Comparison of ENCODE assay signal across 8 cellular contexts in the genomic region with DNA sequence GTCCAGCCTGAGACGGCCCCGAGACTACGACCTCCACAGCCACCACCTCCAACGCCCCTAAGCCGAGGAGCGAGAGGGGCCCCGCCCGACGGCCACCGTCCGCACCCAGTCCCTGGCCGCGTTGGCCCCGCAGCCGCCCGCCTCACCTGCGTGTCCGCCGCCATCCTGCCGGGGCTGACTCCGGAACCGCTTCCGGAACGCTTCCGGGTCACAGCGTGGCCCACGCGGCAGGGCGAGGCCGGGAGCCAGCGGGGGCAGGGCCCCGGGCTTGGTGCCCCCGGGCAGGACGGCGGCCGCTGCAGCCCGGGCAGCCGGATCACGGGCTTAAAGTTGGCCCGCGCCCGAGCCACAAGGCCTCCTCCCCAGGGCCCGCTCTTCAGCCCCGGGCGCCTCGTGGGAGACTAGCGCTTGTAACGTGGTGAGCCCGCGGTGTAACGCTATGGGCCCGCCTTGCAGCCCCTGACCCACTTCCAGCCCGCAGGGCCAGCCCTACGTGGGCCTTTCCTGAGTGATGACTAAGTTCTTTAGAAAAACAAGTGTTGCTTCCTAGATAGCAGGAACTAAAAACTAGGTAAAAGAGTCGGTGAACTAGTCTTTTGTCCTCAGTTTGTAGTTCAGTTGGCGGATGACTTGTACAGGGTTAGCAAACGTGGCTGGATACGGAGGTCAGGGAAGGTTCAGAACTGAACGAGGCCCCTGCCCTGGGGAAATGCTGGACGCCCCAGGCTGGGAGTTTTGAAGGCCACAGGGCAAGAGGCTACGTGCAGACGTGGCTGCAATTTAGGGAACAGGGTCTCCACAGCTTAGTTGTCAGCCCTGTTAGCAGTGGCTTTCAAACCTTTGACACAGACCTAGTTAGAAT. TPM values are rescaled to one million over a fixed set of nuclear protein-coding genes. Genes with fewer than 3 reads are reported as not detected.
DNase-seq lines count a peak whose midpoint lies in the region; ATAC-seq and TF ChIP-seq lines count a peak whose summit lies in the region.

A gene with protein sequence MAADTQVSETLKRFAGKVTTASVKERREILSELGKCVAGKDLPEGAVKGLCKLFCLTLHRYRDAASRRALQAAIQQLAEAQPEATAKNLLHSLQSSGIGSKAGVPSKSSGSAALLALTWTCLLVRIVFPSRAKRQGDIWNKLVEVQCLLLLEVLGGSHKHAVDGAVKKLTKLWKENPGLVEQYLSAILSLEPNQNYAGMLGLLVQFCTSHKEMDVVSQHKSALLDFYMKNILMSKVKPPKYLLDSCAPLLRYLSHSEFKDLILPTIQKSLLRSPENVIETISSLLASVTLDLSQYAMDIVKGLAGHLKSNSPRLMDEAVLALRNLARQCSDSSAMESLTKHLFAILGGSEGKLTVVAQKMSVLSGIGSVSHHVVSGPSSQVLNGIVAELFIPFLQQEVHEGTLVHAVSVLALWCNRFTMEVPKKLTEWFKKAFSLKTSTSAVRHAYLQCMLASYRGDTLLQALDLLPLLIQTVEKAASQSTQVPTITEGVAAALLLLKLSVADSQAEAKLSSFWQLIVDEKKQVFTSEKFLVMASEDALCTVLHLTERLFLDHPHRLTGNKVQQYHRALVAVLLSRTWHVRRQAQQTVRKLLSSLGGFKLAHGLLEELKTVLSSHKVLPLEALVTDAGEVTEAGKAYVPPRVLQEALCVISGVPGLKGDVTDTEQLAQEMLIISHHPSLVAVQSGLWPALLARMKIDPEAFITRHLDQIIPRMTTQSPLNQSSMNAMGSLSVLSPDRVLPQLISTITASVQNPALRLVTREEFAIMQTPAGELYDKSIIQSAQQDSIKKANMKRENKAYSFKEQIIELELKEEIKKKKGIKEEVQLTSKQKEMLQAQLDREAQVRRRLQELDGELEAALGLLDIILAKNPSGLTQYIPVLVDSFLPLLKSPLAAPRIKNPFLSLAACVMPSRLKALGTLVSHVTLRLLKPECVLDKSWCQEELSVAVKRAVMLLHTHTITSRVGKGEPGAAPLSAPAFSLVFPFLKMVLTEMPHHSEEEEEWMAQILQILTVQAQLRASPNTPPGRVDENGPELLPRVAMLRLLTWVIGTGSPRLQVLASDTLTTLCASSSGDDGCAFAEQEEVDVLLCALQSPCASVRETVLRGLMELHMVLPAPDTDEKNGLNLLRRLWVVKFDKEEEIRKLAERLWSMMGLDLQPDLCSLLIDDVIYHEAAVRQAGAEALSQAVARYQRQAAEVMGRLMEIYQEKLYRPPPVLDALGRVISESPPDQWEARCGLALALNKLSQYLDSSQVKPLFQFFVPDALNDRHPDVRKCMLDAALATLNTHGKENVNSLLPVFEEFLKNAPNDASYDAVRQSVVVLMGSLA (N-terminal part only) (minus strand): TSS at position 182 of the 862 bp plus-strand sequence. CDS start 18 bp downstream, at position 164.

- H3K27ac ChIP-seq in RWPE2 (ENCODE audit: poor library complexity, severe bottlenecking) = peak within 1 kb of the TSS; percentile 89
- H3K27ac ChIP-seq in stomach = peak within 1 kb of the TSS; percentile 76 to 90 (median 87)

- TF ChIP-seq POLR2A in stomach (IDR thresholded peaks at IDR 0.05) = peak in 1 of 4 donors; percentile 74

- TF ChIP-seq RAD21 in Ishikawa (IDR thresholded peaks at IDR 0.05; ENCODE audit: low read depth) = no peak

- no peaks in the 10 kb centered on the region for H3K9me3 Mint-ChIP-seq in neural crest cell

- H3K27me3 Mint-ChIP-seq in neural crest cell (ENCODE audit: low read depth) = no peaks in the 10 kb centered on the region

- peak; percentile 59 for ATAC-seq in GM21515 (IDR thresholded peaks at IDR 0.05; ENCODE audit: unreplicated experiment)
- peak; percentile 81 for ATAC-seq in RWPE2 (ENCODE audit: low read depth)

- H3K4me3 ChIP-seq in RWPE2 (ENCODE audit: severe bottlenecking) (peak within 1 kb of the TSS; percentile 93), fibroblast of villous mesenchyme (ENCODE audit: low read depth, low read length) (peak within 1 kb of the TSS; percentile 89), stomach (peak within 1 kb of the TSS; percentile 74 to 99 (median 96))

- TF ChIP-seq CTCF in RWPE2 (IDR thresholded peaks at IDR 0.05; ENCODE audit: poor library complexity, severe bottlenecking) = no peak
- TF ChIP-seq CTCF in fibroblast of villous mesenchyme (IDR thresholded peaks at IDR 0.05; ENCODE audit: insufficient read depth, low read depth, low read length) = no peak
- no peak for TF ChIP-seq CTCF in neural crest cell (conservative IDR thresholded peaks at IDR 0.05)
- no peak for TF ChIP-seq CTCF in stomach (IDR thresholded peaks at IDR 0.05)

- H3K4me1 ChIP-seq in RWPE2 (ENCODE audit: insufficient read depth, poor library complexity, severe bottlenecking) (peaks cover 18% of the 10 kb centered on the region), stomach (peaks cover 57 to 83% (median 68%) of the 10 kb centered on the region in 4 donors)

- H3K36me3 Mint-ChIP-seq in neural crest cell (ENCODE audit: low read depth) = peaks cover 33% of the 10 kb centered on the region

- TF ChIP-seq EP300 in Ishikawa (IDR thresholded peaks at IDR 0.05; ENCODE audit: borderline replicate concordance) (peak; percentile 16; the same call in 1 of the 2 replicates), stomach (IDR thresholded peaks at IDR 0.05) (no peak)

- H3K4me3 Mint-ChIP-seq in neural crest cell = peak within 1 kb of the TSS; percentile 94

- no peaks in the 10 kb centered on the region for H3K9me3 ChIP-seq in RWPE2 (ENCODE audit: severe bottlenecking)
- no peaks in the 10 kb centered on the region for H3K9me3 ChIP-seq in stomach

- intact Hi-C loops in stomach (cut with DNase I; ENCODE audit: low total_unique reads) = no loop called here

- DNase-seq in DMS153 (lab: John Stamatoyannopoulos, UW) (peak; percentile 7), RWPE2 (ENCODE audit: low spot score) (peak; percentile 80), fibroblast of villous mesenchyme (ENCODE audit: low read depth) (peak; percentile 79), neural crest cell (ENCODE audit: low read depth, low spot score) (peak; percentile 75), stomach (peak; percentile 88)
- peak; percentile 96 for DNase-seq in activated effector memory CD4-positive, alpha-beta T cell treated with anti-CD3 and anti-CD28 coated beads, Interleukin-2, amount 50 U/mL, for 16 hours

- H3K4me1 Mint-ChIP-seq in neural crest cell = peaks cover 50% of the 10 kb centered on the region

- H3K36me3 ChIP-seq in RWPE2 (ENCODE audit: low read depth) (peaks cover 73% of the 10 kb centered on the region), stomach (peaks cover 42 to 59% (median 49%) of the 10 kb centered on the region in 4 donors)

- H3K27me3 ChIP-seq in RWPE2 (ENCODE audit: insufficient read depth, poor library complexity, severe bottlenecking) = no peaks in the 10 kb centered on the region
- H3K27me3 ChIP-seq in stomach = no peaks in the 10 kb centered on the region

- WGBS in stomach, 5 donors = 2 to 5% (median 2%) methylated on average over 16 to 62 of the region's 62 CpGs

- H3K27ac Mint-ChIP-seq in neural crest cell (ENCODE audit: unreplicated experiment) = peak within 1 kb of the TSS; percentile 97

TF ChIP-seq in Ishikawa, 13 proteins besides CTCF, POLR2A, EP300 and RAD21 (continues in another document):
- peak; percentile 41 for TF ChIP-seq NFIC (IDR thresholded peaks at IDR 0.05)
- 0 out of 2 replicates have a peak, but pooled peaks have one; percentile 32 for TF ChIP-seq ZBTB7A (IDR thresholded peaks at IDR 0.05; ENCODE audit: low read depth)
- TF ChIP-seq, protein P1, sequence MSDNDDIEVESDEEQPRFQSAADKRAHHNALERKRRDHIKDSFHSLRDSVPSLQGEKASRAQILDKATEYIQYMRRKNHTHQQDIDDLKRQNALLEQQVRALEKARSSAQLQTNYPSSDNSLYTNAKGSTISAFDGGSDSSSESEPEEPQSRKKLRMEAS (IDR thresholded peaks at IDR 0.05) = peak; percentile 95
- peak; percentile 26; the same call in 1 of the 2 replicates for TF ChIP-seq TEAD4 (IDR thresholded peaks at IDR 0.05)
- TF ChIP-seq CEBPB (IDR thresholded peaks at IDR 0.05) = no peak
- peak; percentile 61 for TF ChIP-seq TCF12 (IDR thresholded peaks at IDR 0.05; ENCODE audit: low read depth)
- TF ChIP-seq, protein P2, sequence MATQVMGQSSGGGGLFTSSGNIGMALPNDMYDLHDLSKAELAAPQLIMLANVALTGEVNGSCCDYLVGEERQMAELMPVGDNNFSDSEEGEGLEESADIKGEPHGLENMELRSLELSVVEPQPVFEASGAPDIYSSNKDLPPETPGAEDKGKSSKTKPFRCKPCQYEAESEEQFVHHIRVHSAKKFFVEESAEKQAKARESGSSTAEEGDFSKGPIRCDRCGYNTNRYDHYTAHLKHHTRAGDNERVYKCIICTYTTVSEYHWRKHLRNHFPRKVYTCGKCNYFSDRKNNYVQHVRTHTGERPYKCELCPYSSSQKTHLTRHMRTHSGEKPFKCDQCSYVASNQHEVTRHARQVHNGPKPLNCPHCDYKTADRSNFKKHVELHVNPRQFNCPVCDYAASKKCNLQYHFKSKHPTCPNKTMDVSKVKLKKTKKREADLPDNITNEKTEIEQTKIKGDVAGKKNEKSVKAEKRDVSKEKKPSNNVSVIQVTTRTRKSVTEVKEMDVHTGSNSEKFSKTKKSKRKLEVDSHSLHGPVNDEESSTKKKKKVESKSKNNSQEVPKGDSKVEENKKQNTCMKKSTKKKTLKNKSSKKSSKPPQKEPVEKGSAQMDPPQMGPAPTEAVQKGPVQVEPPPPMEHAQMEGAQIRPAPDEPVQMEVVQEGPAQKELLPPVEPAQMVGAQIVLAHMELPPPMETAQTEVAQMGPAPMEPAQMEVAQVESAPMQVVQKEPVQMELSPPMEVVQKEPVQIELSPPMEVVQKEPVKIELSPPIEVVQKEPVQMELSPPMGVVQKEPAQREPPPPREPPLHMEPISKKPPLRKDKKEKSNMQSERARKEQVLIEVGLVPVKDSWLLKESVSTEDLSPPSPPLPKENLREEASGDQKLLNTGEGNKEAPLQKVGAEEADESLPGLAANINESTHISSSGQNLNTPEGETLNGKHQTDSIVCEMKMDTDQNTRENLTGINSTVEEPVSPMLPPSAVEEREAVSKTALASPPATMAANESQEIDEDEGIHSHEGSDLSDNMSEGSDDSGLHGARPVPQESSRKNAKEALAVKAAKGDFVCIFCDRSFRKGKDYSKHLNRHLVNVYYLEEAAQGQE (IDR thresholded peaks at IDR 0.05; ENCODE audit: low read depth) = no peak
- TF ChIP-seq, protein P3, sequence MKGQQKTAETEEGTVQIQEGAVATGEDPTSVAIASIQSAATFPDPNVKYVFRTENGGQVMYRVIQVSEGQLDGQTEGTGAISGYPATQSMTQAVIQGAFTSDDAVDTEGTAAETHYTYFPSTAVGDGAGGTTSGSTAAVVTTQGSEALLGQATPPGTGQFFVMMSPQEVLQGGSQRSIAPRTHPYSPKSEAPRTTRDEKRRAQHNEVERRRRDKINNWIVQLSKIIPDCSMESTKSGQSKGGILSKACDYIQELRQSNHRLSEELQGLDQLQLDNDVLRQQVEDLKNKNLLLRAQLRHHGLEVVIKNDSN (IDR thresholded peaks at IDR 0.05) = peak; percentile 61
- TF ChIP-seq EGR1 (IDR thresholded peaks at IDR 0.05) = peak; percentile 83
- TF ChIP-seq FOXM1 (IDR thresholded peaks at IDR 0.05; ENCODE audit: borderline replicate concordance, low read depth) = no peak

RNA-seq across cellular contexts. Expression of the gene that starts here (rescaled TPM):
- total RNA-seq in fibroblast of villous mesenchyme = 147 and 210 TPM in 2 replicates
- total RNA-seq in neural crest cell = 108 and 114 TPM in 2 replicates
- total RNA-seq in stomach = 100 to 1,000 TPM in 4 of 5 donors, 10 to 100 TPM in 1; 84.0 to 226 (median 130) TPM
- 10 to 100 TPM in 2 of 3 donors, 1 to 10 TPM in 1; 8.7 to 14.5 (median 14.1) TPM for polyA plus RNA-seq in stomach

Comparison
In these comparisons a context has a peak if more than half of its experiments do, and no peak if none do; other contexts are left out.
1. Peak in every context shown above with its lines: DNase-seq, ATAC-seq, H3K4me3 ChIP-seq and H3K27ac ChIP-seq.
2. DNase-seq: peak in every context shown above with its lines; median percentile 96 in activated effector memory CD4-positive, alpha-beta T cell treated with anti-CD3 and anti-CD28 coated beads, Interleukin-2, amount 50 U/mL, for 16 hours; 88 in stomach; 80 in RWPE2; 79 in fibroblast of villous mesenchyme; 75 in neural crest cell; 7 in DMS153.